Comparison of ENCODE assay signal across 15 cellular contexts in genomic region chr5:135547590-135548254, GRCh38. TPM values are rescaled to one million over a fixed set of nuclear protein-coding genes. Genes with fewer than 3 reads are reported as not detected.
"Had no signal": no experiment of that assay in that cellular context is flagged by ENCODE, and none has a peak within 500 bp of the region (broad histone marks: within the 10 kb centered on the region; RNA-seq: fewer than 3 reads in every experiment).

No MANE protein-coding gene starts in this region.

- H3K4me3 ChIP-seq: adrenal gland, cardiac muscle cell had no signal

- ATAC-seq: activated CD4-positive, CD25-positive, alpha-beta regulatory T cell treated with anti-CD3 and anti-CD28 coated beads, Interleukin-2, amount 50 U/mL, for 24 hours; natural killer cell treated with Interleukin-12 subunit alpha and Interleukin-12 subunit beta and Interleukin-15 and Interleukin-18, amount 100 ng/mL, for 72 hours had no signal

- H3K27ac ChIP-seq: adrenal gland, cardiac muscle cell had no signal

- H3K9me3 ChIP-seq: adrenal gland had no signal

- H3K36me3 ChIP-seq: adrenal gland, cardiac muscle cell had no signal

- DNase-seq: adrenal gland; head of caudate nucleus; immature natural killer cell; stimulated activated CD4-positive, alpha-beta T cell treated with anti-CD3 and anti-CD28 coated beads, Interleukin-2, amount 100 ng/mL, for 48 hours had no signal

RNA-seq across cellular contexts. Expression of gene NEUROG1, which starts 12.0 kb away (rescaled TPM):
- total RNA-seq: activated CD8-positive, alpha-beta memory T cell treated with anti-CD3 and anti-CD28 coated beads for 36 hours; activated T-helper 2 cell treated with anti-CD3 and anti-CD28 coated beads, Interferon-gamma antibody, Interleukin-2, Interleukin-4, amounts not matched to agents 10 μg/mL and 5 μg/mL and 100 μg/mL, durations not matched to agents 14 hours and 24 hours and 36 hours; adrenal gland; cardiac muscle cell; dermis microvascular lymphatic vessel endothelial cell; epithelial cell of proximal tubule; lower leg skin; mesenteric fat pad; natural killer cell treated with Interleukin-12 subunit alpha and Interleukin-12 subunit beta and Interleukin-15 and Interleukin-18, amount 100 ng/mL, for 72 hours; posterior vena cava; urinary bladder had no signal

RNA-seq across cellular contexts. Expression of gene CXCL14, which starts 31.1 kb away (rescaled TPM):
- total RNA-seq: activated CD8-positive, alpha-beta memory T cell treated with anti-CD3 and anti-CD28 coated beads for 36 hours; activated T-helper 2 cell treated with anti-CD3 and anti-CD28 coated beads, Interferon-gamma antibody, Interleukin-2, Interleukin-4, amounts not matched to agents 10 μg/mL and 5 μg/mL and 100 μg/mL, durations not matched to agents 14 hours and 24 hours and 36 hours; dermis microvascular lymphatic vessel endothelial cell; natural killer cell treated with Interleukin-12 subunit alpha and Interleukin-12 subunit beta and Interleukin-15 and Interleukin-18, amount 100 ng/mL, for 72 hours had no signal
